ENCODE assay signal across 8 cellular contexts in genomic region chr15:72199721-72200212, GRCh38. TPM values are rescaled to one million over a fixed set of nuclear protein-coding genes. Genes with fewer than 3 reads are reported as not detected.
DNase-seq lines count a peak whose midpoint lies in the region; ATAC-seq, FAIRE-seq and TF ChIP-seq lines count a peak whose summit lies in the region.

No MANE protein-coding gene starts in this region.

- H4K20me1 ChIP-seq in neural cell (ENCODE audit: insufficient read depth): no peaks in the 10 kb centered on the region

- H3K4me3 Mint-ChIP-seq in activated T-cell treated with anti-CD3 and anti-CD28 coated beads, Interleukin-2, amount 50 U/mL, for 72 hours: no peak overlapping the region

- ATAC-seq in activated T-cell treated with anti-CD3 and anti-CD28 coated beads, Interleukin-2, amount 50 U/mL, for 72 hours (replicated peaks in 1 of 2): peak; percentile 69 to 70
- no peak for ATAC-seq in HG02885 (IDR thresholded peaks at IDR 0.05; ENCODE audit: poor library complexity, unreplicated experiment)

- TF ChIP-seq CTCF in GM10248 (IDR thresholded peaks at IDR 0.05; ENCODE audit: control extremely low read depth, extremely low read depth, low read depth, missing control alignments) (peak; percentile 96), fibroblast of mammary gland (conservative IDR thresholded peaks at IDR 0.05; ENCODE audit: control insufficient read depth, insufficient read depth, low read depth, low read length) (peak; percentile 91), neural cell (IDR thresholded peaks at IDR 0.05; ENCODE audit: poor library complexity, severe bottlenecking) (peak; percentile 91)

- H3K36me3 ChIP-seq in neural cell (ENCODE audit: insufficient read depth, low read length): peaks cover 6% of the 10 kb centered on the region

- H3F3A ChIP-seq in neural cell (ENCODE audit: insufficient read depth, low read length, poor library complexity, severe bottlenecking): no peaks in the 10 kb centered on the region

- H3K9ac ChIP-seq in neural cell (ENCODE audit: low read length): no peak overlapping the region

- H3K27ac Mint-ChIP-seq in activated T-cell treated with anti-CD3 and anti-CD28 coated beads, Interleukin-2, amount 50 U/mL, for 72 hours: no peak overlapping the region

- H3K27me3 ChIP-seq in neural cell (ENCODE audit: insufficient read depth, low read depth, low read length): peaks cover 30% of the 10 kb centered on the region

- peaks cover 12 to 34% of the 10 kb centered on the region in 2 donors for H3K36me3 Mint-ChIP-seq in activated T-cell treated with anti-CD3 and anti-CD28 coated beads, Interleukin-2, amount 50 U/mL, for 72 hours (ENCODE audit: insufficient read depth in 2 of 2)

- DNase-seq in GM10248 (ENCODE audit: extremely low spot score) (peak; percentile 79), HTR-8/SVneo (ENCODE audit: insufficient read length, low spot score) (peak; percentile 87), RCC 7860 (ENCODE audit: low spot score) (peak; percentile 75), fibroblast of mammary gland (ENCODE audit: low read depth) (peak; percentile 75), stromal cell of bone marrow (ENCODE audit: low read depth) (peak; percentile 53)
- peak; percentile 72 to 78 for DNase-seq in activated T-cell treated with anti-CD3 and anti-CD28 coated beads, Interleukin-2, amount 50 U/mL, for 72 hours

- no peaks in the 10 kb centered on the region for H3K27me3 Mint-ChIP-seq in activated T-cell treated with anti-CD3 and anti-CD28 coated beads, Interleukin-2, amount 50 U/mL, for 72 hours (ENCODE audit: low read depth)

- no peak overlapping the region for H2AFZ ChIP-seq in neural cell (ENCODE audit: low read depth, low read length)

- POLR2A ChIA-PET in GM10248 (lab: Yijun Ruan, JAX): interaction anchor here (0.5 to 2.4 kb wide), 3 partner anchors 27 to 47 kb away, joined by 3 to 8 read pairs (median 3); no protein-coding TSS in a partner anchor

- H3K9me2 ChIP-seq in neural cell (ENCODE audit: insufficient read depth, low read length): no peaks in the 10 kb centered on the region

- no peak for TF ChIP-seq EP300 in neural cell (conservative IDR thresholded peaks at IDR 0.05; ENCODE audit: poor library complexity, severe bottlenecking)

- no peaks in the 10 kb centered on the region for H3K9me3 Mint-ChIP-seq in activated T-cell treated with anti-CD3 and anti-CD28 coated beads, Interleukin-2, amount 50 U/mL, for 72 hours

- no peaks in the 10 kb centered on the region for H3K79me2 ChIP-seq in neural cell (replicated peaks; ENCODE audit: insufficient read depth, low read length)

- TF ChIP-seq RAD21 in neural cell (conservative IDR thresholded peaks at IDR 0.05): peak; percentile 91

- H3K9me3 ChIP-seq in neural cell (ENCODE audit: low read length): no peaks in the 10 kb centered on the region

- FAIRE-seq in HTR-8/SVneo (lab: Jason Lieb, UNC) (peak; percentile 98), RCC 7860 (lab: Jason Lieb, UNC) (peak; percentile 41)

- CTCF ChIA-PET in GM10248 (lab: Yijun Ruan, JAX): interaction anchor here (0.6 to 5.2 kb wide), 22 partner anchors 11 to 472 kb away, joined by 3 to 31 read pairs (median 5); partner anchors contain the start of gene PKM

- peaks cover 25% of the 10 kb centered on the region for H3K4me1 Mint-ChIP-seq in activated T-cell treated with anti-CD3 and anti-CD28 coated beads, Interleukin-2, amount 50 U/mL, for 72 hours (ENCODE audit: low read depth)

- H3K27ac ChIP-seq in neural cell (ENCODE audit: low read length): no peak overlapping the region

- no peak overlapping the region for H3K4me3 ChIP-seq in fibroblast of mammary gland (ENCODE audit: control insufficient read depth, low read depth, low read length)
- H3K4me3 ChIP-seq in neural cell (ENCODE audit: low read length): no peak overlapping the region

- H3K4me2 ChIP-seq in neural cell (ENCODE audit: low read length): no peak overlapping the region

TF ChIP-seq in neural cell, 6 proteins besides CTCF, POLR2A, EP300 and RAD21:
- TF ChIP-seq MXI1 (conservative IDR thresholded peaks at IDR 0.05; ENCODE audit: poor library complexity, severe bottlenecking): no peak
- TF ChIP-seq SMC3 (conservative IDR thresholded peaks at IDR 0.05; ENCODE audit: poor library complexity): peak; percentile 83
- TF ChIP-seq POLR2AphosphoS5 (IDR thresholded peaks at IDR 0.05): no peak
- TF ChIP-seq REST (IDR thresholded peaks at IDR 0.05; ENCODE audit: borderline replicate concordance): no peak
- TF ChIP-seq TAF1 (IDR thresholded peaks at IDR 0.05; ENCODE audit: low read depth): no peak
- no peak for TF ChIP-seq EZH2 (IDR thresholded peaks at IDR 0.05; ENCODE audit: borderline replicate concordance, insufficient read depth, low read length, poor library complexity, severe bottlenecking)
TF ChIP-seq in neural cell: peak in this region for 1.

RNA-seq across cellular contexts. Expression of gene GRAMD2A, which starts 2.2 kb away (rescaled TPM):
- under 1 TPM in 1 of 2 donors, not detected in 1; 0.07 TPM for total RNA-seq in activated T-cell treated with anti-CD3 and anti-CD28 coated beads, Interleukin-2, amount 50 U/mL, for 72 hours
- polyA plus RNA-seq in neural cell: 1.9 and 3.2 TPM in 2 replicates
- polyA minus RNA-seq in neural cell: 2.1 and 2.9 TPM in 2 replicates

RNA-seq across cellular contexts. Expression of gene PKM, which starts 31.2 kb away (rescaled TPM):
- total RNA-seq in activated T-cell treated with anti-CD3 and anti-CD28 coated beads, Interleukin-2, amount 50 U/mL, for 72 hours: 1,000 to 10,000 TPM; 1,066 to 1,119 TPM
- polyA plus RNA-seq in neural cell: 361 and 383 TPM in 2 replicates
- 293 and 323 TPM in 2 replicates for polyA minus RNA-seq in neural cell
